ENCODE assay signal across 11 cellular contexts in the genomic region with DNA sequence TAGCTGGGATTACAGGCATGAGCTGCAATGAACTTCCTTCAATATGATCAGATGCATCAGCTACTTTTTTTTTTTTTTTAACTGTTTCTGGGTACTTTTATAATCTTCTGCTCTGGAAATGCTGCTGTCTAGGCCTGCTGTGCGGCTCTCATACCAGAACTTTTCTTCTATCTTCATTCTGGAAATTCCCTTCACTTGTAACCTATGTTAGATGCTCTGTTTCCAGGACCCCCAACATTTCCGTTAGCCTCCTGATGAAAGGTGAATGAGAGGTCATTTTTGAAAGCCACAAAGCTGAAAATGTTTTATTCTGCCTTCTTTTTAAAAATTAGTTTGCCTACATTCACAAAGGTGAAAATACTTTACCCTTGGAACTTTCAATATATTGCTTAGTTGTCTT. TPM values are rescaled to one million over a fixed set of nuclear protein-coding genes. Genes with fewer than 3 reads are reported as not detected.
DNase-seq lines count a peak whose midpoint lies in the region; ATAC-seq and TF ChIP-seq lines count a peak whose summit lies in the region.
"Had no signal": no experiment of that assay in that cellular context is flagged by ENCODE, and none has a peak within 500 bp of the region (broad histone marks: within the 10 kb centered on the region; RNA-seq: fewer than 3 reads in every experiment).

No MANE protein-coding gene starts in this region.

- H3K27me3 Mint-ChIP-seq in activated T-cell treated with anti-CD3 and anti-CD28 coated beads, Interleukin-2, amount 50 U/mL, for 24 hours, result no peaks in the 10 kb centered on the region
- no peaks in the 10 kb centered on the region for H3K27me3 Mint-ChIP-seq in activated B cell treated with CpG ODN at 0.5 μM for 24 hours
- no peaks in the 10 kb centered on the region for H3K27me3 Mint-ChIP-seq in stimulated activated naive B cell treated with anti-CD40 and anti-IgM and Interleukin-4, amounts not matched to agents 10 μg/mL and 1 μg/mL and 100 μg/mL, for 72 hours

- TF ChIP-seq CTCF in activated B cell treated with CpG ODN at 0.5 μM for 24 hours (IDR thresholded peaks at IDR 0.05), result no peak

- H3K27me3 ChIP-seq in aorta (ENCODE audit: control insufficient read depth in 1 of 2, insufficient read depth in 2 of 2, low read length in 1 of 2), result no peaks in the 10 kb centered on the region
- H3K27me3 ChIP-seq: spleen, tibial artery had no signal

- peak overlapping the region; percentile 84 for H3K27ac Mint-ChIP-seq in activated T-cell treated with anti-CD3 and anti-CD28 coated beads, Interleukin-2, amount 50 U/mL, for 24 hours
- H3K27ac Mint-ChIP-seq in activated B cell treated with CpG ODN at 0.5 μM for 24 hours, result peak overlapping the region; percentile 47
- H3K27ac Mint-ChIP-seq in stimulated activated naive B cell treated with anti-CD40 and anti-IgM and Interleukin-4, amounts not matched to agents 10 μg/mL and 1 μg/mL and 100 μg/mL, for 72 hours, result peak overlapping the region; percentile 1

- H3K9me3 ChIP-seq in aorta (ENCODE audit: control insufficient read depth, low read length), result no peaks in the 10 kb centered on the region

- CTCF ChIA-PET in activated B cell treated with CpG ODN at 0.5 μM for 24 hours (lab: Charles Lee), result interaction anchor here (1.2 to 2.4 kb wide), 4 partner anchors 9 to 285 kb away, joined by 3 to 31 read pairs (median 6); no protein-coding TSS in a partner anchor

- no peak overlapping the region for H3K27ac ChIP-seq in aorta (ENCODE audit: low read depth in 1 of 2, low read length in 2 of 2)
- H3K27ac ChIP-seq: spleen, tibial artery had no signal

- intact Hi-C loops in activated B cell treated with CpG ODN at 0.5 μM for 24 hours (cut with micrococcal nuclease), result loop anchor here (1.0 to 2.0 kb wide), 2 partner anchors 178 to 286 kb away; no protein-coding TSS in a partner anchor
- intact Hi-C loops in aorta (cut with DNase I), result no loop called here

- POLR2A ChIA-PET in activated B cell treated with CpG ODN at 0.5 μM for 24 hours (lab: Charles Lee), result interaction anchor here (0.6 to 0.7 kb wide), 2 partner anchors 14 to 64 kb away, joined by 3 read pairs; no protein-coding TSS in a partner anchor

- H3K36me3 Mint-ChIP-seq in activated T-cell treated with anti-CD3 and anti-CD28 coated beads, Interleukin-2, amount 50 U/mL, for 24 hours (ENCODE audit: low read depth), result peaks cover 49% of the 10 kb centered on the region
- H3K36me3 Mint-ChIP-seq in activated B cell treated with CpG ODN at 0.5 μM for 24 hours (ENCODE audit: low read depth), result peaks cover 8% of the 10 kb centered on the region
- peaks cover 11 to 20% of the 10 kb centered on the region in 2 donors for H3K36me3 Mint-ChIP-seq in stimulated activated naive B cell treated with anti-CD40 and anti-IgM and Interleukin-4, amounts not matched to agents 10 μg/mL and 1 μg/mL and 100 μg/mL, for 72 hours

- peak; percentile 57 for ATAC-seq in HG02678 (IDR thresholded peaks at IDR 0.05; ENCODE audit: unreplicated experiment)
- ATAC-seq in activated B cell treated with CpG ODN at 0.5 μM for 24 hours (ENCODE audit: low read depth), result no peak
- ATAC-seq in stimulated activated naive B cell treated with anti-CD40 and anti-IgM and Interleukin-4, amounts not matched to agents 10 μg/mL and 1 μg/mL and 100 μg/mL, for 72 hours (replicated peaks), result no peak
- ATAC-seq in HG03196 (IDR thresholded peaks at IDR 0.05; ENCODE audit: unreplicated experiment), result no peak
- no peak for ATAC-seq in aorta (ENCODE audit: low FRiP score)

- 68 to 80% methylated on average over 2 of the region's 2 CpGs for WGBS in aorta, 2 donors

- H3K4me3 Mint-ChIP-seq in activated T-cell treated with anti-CD3 and anti-CD28 coated beads, Interleukin-2, amount 50 U/mL, for 24 hours, result peak overlapping the region; percentile 27
- peak overlapping the region; percentile 32 for H3K4me3 Mint-ChIP-seq in activated B cell treated with CpG ODN at 0.5 μM for 24 hours
- H3K4me3 Mint-ChIP-seq in stimulated activated naive B cell treated with anti-CD40 and anti-IgM and Interleukin-4, amounts not matched to agents 10 μg/mL and 1 μg/mL and 100 μg/mL, for 72 hours, result peak overlapping the region in 1 of 2 donors; percentile 2

- peaks cover under 1% of the 10 kb centered on the region for H3K9me3 Mint-ChIP-seq in activated T-cell treated with anti-CD3 and anti-CD28 coated beads, Interleukin-2, amount 50 U/mL, for 24 hours
- H3K9me3 Mint-ChIP-seq in activated B cell treated with CpG ODN at 0.5 μM for 24 hours, result peaks cover under 1% of the 10 kb centered on the region
- H3K9me3 Mint-ChIP-seq in stimulated activated naive B cell treated with anti-CD40 and anti-IgM and Interleukin-4, amounts not matched to agents 10 μg/mL and 1 μg/mL and 100 μg/mL, for 72 hours, result no peaks in the 10 kb centered on the region

- H3K4me3 ChIP-seq in aorta (ENCODE audit: low read length in 2 of 2), result no peak overlapping the region
- H3K4me3 ChIP-seq: lung, spleen, tibial artery had no signal

- DNase-seq in activated T-cell treated with anti-CD3 and anti-CD28 coated beads, Interleukin-2, amount 50 U/mL, for 24 hours, result no peak
- DNase-seq in activated T-cell treated with anti-CD3 and anti-CD28 coated beads, Interleukin-2, amount 50 U/mL, for 48 hours, result no peak
- DNase-seq in activated B cell treated with CpG ODN at 0.5 μM for 24 hours (no peak), aorta (no peak), NCI-H446 (lab: John Stamatoyannopoulos, UW) (no peak)
- no peak for DNase-seq in stimulated activated naive B cell treated with anti-CD40 and anti-IgM and Interleukin-4, amounts not matched to agents 10 μg/mL and 1 μg/mL and 100 μg/mL, for 72 hours
- DNase-seq: spleen, tibial artery had no signal

- H3K4me1 ChIP-seq in aorta (ENCODE audit: control insufficient read depth in 1 of 2, insufficient read depth in 2 of 2, low read length in 2 of 2), result no peaks in the 10 kb centered on the region

- peaks cover 79% of the 10 kb centered on the region for H3K4me1 Mint-ChIP-seq in activated T-cell treated with anti-CD3 and anti-CD28 coated beads, Interleukin-2, amount 50 U/mL, for 24 hours (ENCODE audit: low read depth)
- H3K4me1 Mint-ChIP-seq in activated B cell treated with CpG ODN at 0.5 μM for 24 hours, result peaks cover 67% of the 10 kb centered on the region
- peaks cover 28 to 56% of the 10 kb centered on the region in 2 donors for H3K4me1 Mint-ChIP-seq in stimulated activated naive B cell treated with anti-CD40 and anti-IgM and Interleukin-4, amounts not matched to agents 10 μg/mL and 1 μg/mL and 100 μg/mL, for 72 hours

- no peaks in the 10 kb centered on the region for H3K36me3 ChIP-seq in aorta (ENCODE audit: control insufficient read depth in 1 of 2, insufficient read depth in 2 of 2, low read length in 1 of 2)
- H3K36me3 ChIP-seq: spleen, tibial artery had no signal

RNA-seq across cellular contexts. Expression of gene AGFG1, which starts 8.6 kb away (rescaled TPM):
- total RNA-seq in activated B cell treated with CpG ODN at 0.5 μM for 24 hours (108 and 125 TPM in 2 replicates), aorta (10 to 100 TPM; 81.3 to 82.9 TPM)
- 10 to 100 TPM; 27.0 to 30.8 TPM for polyA plus RNA-seq in aorta

Comparison
In these comparisons a context has a peak if more than half of its experiments do, and no peak if none do; other contexts are left out.
1. H3K27ac Mint-ChIP-seq: peak in every context shown above with its lines; median percentile 84 in activated T-cell treated with anti-CD3 and anti-CD28 coated beads, Interleukin-2, amount 50 U/mL, for 24 hours; 47 in activated B cell treated with CpG ODN at 0.5 μM for 24 hours; 1 in stimulated activated naive B cell treated with anti-CD40 and anti-IgM and Interleukin-4, amounts not matched to agents 10 μg/mL and 1 μg/mL and 100 μg/mL, for 72 hours.